In the genomic region with DNA sequence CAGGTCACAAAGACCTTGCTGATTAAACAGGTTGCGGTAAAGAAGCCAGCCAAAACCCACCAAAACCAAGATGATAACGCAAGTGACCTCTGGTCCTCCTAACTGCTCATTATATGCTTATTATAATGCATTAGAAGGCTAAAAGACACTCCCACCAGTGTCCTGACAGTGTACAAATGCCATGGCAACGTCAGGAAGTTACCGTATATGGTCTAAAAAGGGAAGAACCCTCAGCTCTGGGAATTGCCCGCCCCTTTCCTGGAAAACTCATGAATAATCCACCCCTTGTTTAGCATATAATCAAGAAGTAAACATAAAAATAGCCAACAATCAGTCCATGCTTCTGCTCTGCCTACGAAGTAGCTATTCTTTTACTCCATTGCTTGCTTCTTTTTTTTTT, we compare ENCODE assay signal across 2 cellular contexts.
TF ChIP-seq lines count a peak whose summit lies in the region.

No MANE protein-coding gene starts in this region.

TF ChIP-seq in HepG2, 621 proteins besides CTCF, POLR2A, EP300 and RAD21:
- TF ChIP-seq, protein P1, sequence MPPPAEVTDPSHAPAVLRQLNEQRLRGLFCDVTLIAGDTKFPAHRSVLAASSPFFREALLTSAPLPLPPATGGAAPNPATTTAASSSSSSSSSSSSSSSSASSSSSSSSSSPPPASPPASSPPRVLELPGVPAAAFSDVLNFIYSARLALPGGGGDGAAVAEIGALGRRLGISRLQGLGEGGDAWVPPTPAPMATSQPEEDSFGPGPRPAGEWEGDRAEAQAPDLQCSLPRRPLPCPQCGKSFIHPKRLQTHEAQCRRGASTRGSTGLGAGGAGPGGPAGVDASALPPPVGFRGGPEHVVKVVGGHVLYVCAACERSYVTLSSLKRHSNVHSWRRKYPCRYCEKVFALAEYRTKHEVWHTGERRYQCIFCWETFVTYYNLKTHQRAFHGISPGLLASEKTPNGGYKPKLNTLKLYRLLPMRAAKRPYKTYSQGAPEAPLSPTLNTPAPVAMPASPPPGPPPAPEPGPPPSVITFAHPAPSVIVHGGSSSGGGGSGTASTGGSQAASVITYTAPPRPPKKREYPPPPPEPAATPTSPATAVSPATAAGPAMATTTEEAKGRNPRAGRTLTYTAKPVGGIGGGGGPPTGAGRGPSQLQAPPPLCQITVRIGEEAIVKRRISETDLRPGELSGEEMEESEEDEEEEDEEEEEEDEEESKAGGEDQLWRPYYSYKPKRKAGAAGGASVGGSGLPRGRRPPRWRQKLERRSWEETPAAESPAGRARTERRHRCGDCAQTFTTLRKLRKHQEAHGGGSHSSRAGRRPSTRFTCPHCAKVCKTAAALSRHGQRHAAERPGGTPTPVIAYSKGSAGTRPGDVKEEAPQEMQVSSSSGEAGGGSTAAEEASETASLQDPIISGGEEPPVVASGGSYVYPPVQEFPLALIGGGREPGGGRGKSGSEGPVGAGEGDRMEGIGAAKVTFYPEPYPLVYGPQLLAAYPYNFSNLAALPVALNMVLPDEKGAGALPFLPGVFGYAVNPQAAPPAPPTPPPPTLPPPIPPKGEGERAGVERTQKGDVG (CRISPR knock-in tag; IDR thresholded peaks at IDR 0.05; ENCODE audit: borderline replicate concordance): no peak

TF ChIP-seq in K562, 482 proteins besides CTCF, POLR2A, EP300 and RAD21:
- no peak for TF ChIP-seq SIRT6 (IDR thresholded peaks at IDR 0.05; ENCODE audit: low read depth, low read length)
- TF ChIP-seq ZNF586 (CRISPR knock-in tag; conservative IDR thresholded peaks at IDR 0.05): no peak
- no peak for TF ChIP-seq NFE2L1 (tag; IDR thresholded peaks at IDR 0.05; ENCODE audit: borderline replicate concordance, low read depth)
- TF ChIP-seq RFX1 (IDR thresholded peaks at IDR 0.05): peak; percentile 59
- no peak for TF ChIP-seq RBM25 (IDR thresholded peaks at IDR 0.05; ENCODE audit: low read depth, low read length, severe bottlenecking)
- TF ChIP-seq SRF (CRISPR knock-in tag; IDR thresholded peaks at IDR 0.05): peak in 1 of 2 experiments; percentile 86; a peak in 1 of 4 replicates
- TF ChIP-seq ZNF644 (tag; IDR thresholded peaks at IDR 0.05; ENCODE audit: low read depth): no peak
